14 cellular contexts compared by ENCODE assay signal in the genomic region with DNA sequence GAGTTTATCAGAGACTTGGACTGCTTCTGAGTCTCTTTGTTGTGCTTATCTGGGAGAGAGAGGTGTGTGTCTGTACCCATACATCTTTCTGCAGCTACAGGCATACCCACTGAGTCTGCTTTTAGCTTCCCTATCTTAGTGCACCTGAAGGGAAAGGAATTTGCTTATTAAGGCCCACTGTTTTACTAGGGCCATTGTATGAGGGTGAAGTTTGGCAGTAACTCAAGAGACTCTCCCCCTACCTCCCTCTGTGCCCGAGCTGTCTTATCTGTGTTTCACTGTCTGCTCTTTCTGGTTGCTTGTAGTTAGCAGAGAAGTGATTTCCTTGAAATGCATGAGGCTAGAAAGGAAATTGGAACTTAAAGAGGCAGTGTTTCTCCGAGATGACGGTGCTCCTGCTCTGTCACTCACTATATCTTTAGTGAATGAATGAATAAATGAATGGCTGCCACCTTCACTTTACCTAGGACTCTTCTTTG. TPM values are rescaled to one million over a fixed set of nuclear protein-coding genes. Genes with fewer than 3 reads are reported as not detected.
"Had no signal": no experiment of that assay in that cellular context is flagged by ENCODE, and none has a peak within 500 bp of the region (broad histone marks: within the 10 kb centered on the region; RNA-seq: fewer than 3 reads in every experiment).

No MANE protein-coding gene starts in this region.

- H3K36me3 Mint-ChIP-seq: brain; mesothelial cell of epicardium; stimulated activated naive B cell treated with anti-CD40 and anti-IgM and Interleukin-4, amounts not matched to agents 10 μg/mL and 1 μg/mL and 100 μg/mL, for 72 hours; T-cell had no signal

- H3K27ac ChIP-seq: gastrocnemius medialis, thyroid gland had no signal

- H3K9me3 Mint-ChIP-seq: activated naive CD8-positive, alpha-beta T cell treated with anti-CD3 and anti-CD28 coated beads, Interleukin-2, amount 50 U/mL, for 24 hours; mesothelial cell of epicardium; nephron; T-cell had no signal

- H3K27ac Mint-ChIP-seq: activated naive CD8-positive, alpha-beta T cell treated with anti-CD3 and anti-CD28 coated beads, Interleukin-2, amount 50 U/mL, for 24 hours; brain; mesothelial cell of epicardium; nephron; T-cell had no signal

- DNase-seq: activated naive CD8-positive, alpha-beta T cell treated with anti-CD3 and anti-CD28 coated beads, Interleukin-2, amount 50 U/mL, for 24 hours; SK-N-SH; T-cell; T1000; thyroid gland had no signal

- H3K4me1 Mint-ChIP-seq: brain, mesothelial cell of epicardium, nephron, T-cell had no signal

- H3K27me3 ChIP-seq: gastrocnemius medialis, thyroid gland had no signal

- H3K4me3 ChIP-seq: lung, thyroid gland had no signal

- H3K4me3 Mint-ChIP-seq: activated naive CD8-positive, alpha-beta T cell treated with anti-CD3 and anti-CD28 coated beads, Interleukin-2, amount 50 U/mL, for 24 hours; brain; mesothelial cell of epicardium; nephron; T-cell had no signal

RNA-seq across cellular contexts. Expression of gene CD33, which starts 0.7 kb away (rescaled TPM):
- total RNA-seq: mesothelial cell of epicardium, renal cortical epithelial cell had no signal

RNA-seq across cellular contexts. Expression of gene SIGLECL1, which starts 26.7 kb away (rescaled TPM):
- total RNA-seq: activated CD8-positive, alpha-beta memory T cell treated with anti-CD3 and anti-CD28 coated beads for 36 hours; gastrocnemius medialis; lung; mesothelial cell of epicardium; renal cortical epithelial cell; T-cell; thyroid gland; ureter had no signal
